24 cellular contexts compared by ENCODE assay signal in genomic region chr14:74237441-74237840, GRCh38. TPM values are rescaled to one million over a fixed set of nuclear protein-coding genes. Genes with fewer than 3 reads are reported as not detected.
"Had no signal": no experiment of that assay in that cellular context is flagged by ENCODE, and none has a peak within 500 bp of the region (broad histone marks: within the 10 kb centered on the region; RNA-seq: fewer than 3 reads in every experiment).

No MANE protein-coding gene starts in this region.

- H3K4me3 Mint-ChIP-seq: dendritic cell treated with granulocyte-macrophage colony-stimulating factor and Interleukin-4, amounts not matched to agents 40 ng/mL and 50 ng/mL, for 4 days; effector memory CD8-positive, alpha-beta T cell; memory B cell; mesothelial cell of epicardium; natural killer cell; neural crest cell had no signal

- H3K9me3 Mint-ChIP-seq: dendritic cell treated with granulocyte-macrophage colony-stimulating factor and Interleukin-4, amounts not matched to agents 40 ng/mL and 50 ng/mL, for 4 days; effector memory CD8-positive, alpha-beta T cell; natural killer cell; neural crest cell had no signal

- H3K4me2 ChIP-seq: hepatocyte had no signal

- H3K27ac ChIP-seq: esophagus squamous epithelium, foreskin keratinocyte, hepatocyte, left ventricle myocardium inferior, lower lobe of right lung, ovary had no signal

- H3K4me1 ChIP-seq: foreskin keratinocyte had no signal

- H2AFZ ChIP-seq: hepatocyte had no signal

- DNase-seq: effector memory CD8-positive, alpha-beta T cell; esophagus squamous epithelium; foreskin keratinocyte; head of caudate nucleus; kidney; left cardiac atrium; left ventricle myocardium inferior; lower lobe of right lung; natural killer cell; ovary; right cardiac atrium; small intestine; stimulated activated CD4-positive, alpha-beta T cell treated with anti-CD3 and anti-CD28 coated beads, Interleukin-12 subunit alpha, Interleukin-12 subunit beta, amount 100 ng/mL, for 4 hours; stimulated activated naive CD4-positive, alpha-beta T cell treated with Interleukin-2 at 50 U/mL for 16 hours had no signal

- H3K79me2 ChIP-seq: hepatocyte had no signal

- FAIRE-seq: kidney, small intestine had no signal

- ATAC-seq: effector memory CD8-positive, alpha-beta T cell; foreskin keratinocyte; left cardiac atrium; lower lobe of right lung; natural killer cell; right cardiac atrium had no signal

- H3K4me3 ChIP-seq: esophagus squamous epithelium, hepatocyte, left ventricle myocardium inferior, lower lobe of right lung, ovary had no signal

- H3K36me3 ChIP-seq: esophagus squamous epithelium, left ventricle myocardium inferior, lower lobe of right lung, ovary had no signal

- H3K27ac Mint-ChIP-seq: dendritic cell treated with granulocyte-macrophage colony-stimulating factor and Interleukin-4, amounts not matched to agents 40 ng/mL and 50 ng/mL, for 4 days; effector memory CD8-positive, alpha-beta T cell; memory B cell; mesothelial cell of epicardium; natural killer cell had no signal

- H3K36me3 Mint-ChIP-seq: memory B cell, mesothelial cell of epicardium had no signal

- H3K9me3 ChIP-seq: esophagus squamous epithelium, lower lobe of right lung, ovary had no signal

RNA-seq across cellular contexts. Expression of gene VSX2, which starts 1.8 kb away (rescaled TPM):
- total RNA-seq: epithelial cell of proximal tubule, esophagus squamous epithelium, foreskin keratinocyte, hepatocyte, kidney, left cardiac atrium, left ventricle myocardium inferior, lower lobe of right lung, mesothelial cell of epicardium, mucosa of gallbladder, myocyte, natural killer cell, ovary, posterior vena cava, right cardiac atrium, urinary bladder had no signal
- polyA plus RNA-seq: foreskin keratinocyte, hepatocyte, ovary, right cardiac atrium, small intestine, urinary bladder had no signal
